Comparison of ENCODE assay signal across 17 cellular contexts in genomic region chr10:57014758-57015157, GRCh38.
"Had no signal": no experiment of that assay in that cellular context is flagged by ENCODE, and none has a peak within 500 bp of the region (broad histone marks: within the 10 kb centered on the region; RNA-seq: fewer than 3 reads in every experiment).

No MANE protein-coding gene starts in this region.

- ATAC-seq: left lung; naive thymus-derived CD4-positive, alpha-beta T cell; sciatic nerve; stimulated activated naive B cell treated with anti-CD40 and anti-IgM and Interleukin-4, amounts not matched to agents 10 μg/mL and 1 μg/mL and 100 μg/mL, for 72 hours; stimulated activated naive CD8-positive, alpha-beta T cell treated with anti-CD3 and anti-CD28 coated beads, Interleukin-15, amount 100 ng/mL, for 72 hours; upper lobe of right lung had no signal

- DNase-seq: effector CD4-positive, alpha-beta T cell; foreskin melanocyte; head of caudate nucleus; hypothalamus; mesenchymal stem cell; naive thymus-derived CD4-positive, alpha-beta T cell; nephron progenitor cell; spleen; stimulated activated CD4-positive, alpha-beta T cell treated with anti-CD3 and anti-CD28 coated beads, Interleukin-15, amount 100 ng/mL, for 24 hours; stimulated activated CD4-positive, alpha-beta T cell treated with anti-CD3 and anti-CD28 coated beads, Interleukin-1b, Interleukin-23, amount 100 ng/mL, for 48 hours; stimulated activated CD4-positive, alpha-beta T cell treated with anti-CD3 and anti-CD28 coated beads, Interleukin-4, amount 100 ng/mL, for 24 hours; stimulated activated naive B cell treated with anti-CD40 and anti-IgM and Interleukin-4, amounts not matched to agents 10 μg/mL and 1 μg/mL and 100 μg/mL, for 72 hours; stimulated activated naive CD8-positive, alpha-beta T cell treated with anti-CD3 and anti-CD28 coated beads, Interleukin-15, amount 100 ng/mL, for 72 hours; testis; upper lobe of right lung had no signal
